ENCODE assay signal across 1 cellular context in genomic region chr3:47781685-47782537, GRCh38.
TF ChIP-seq lines count a peak whose summit lies in the region.

TSS of gene SMARCC1 (minus strand) at chr3:47781893. CDS start at chr3:47781797, 96 bp downstream.

TF ChIP-seq in K562, 482 proteins besides CTCF, POLR2A, EP300 and RAD21 (continued from another document and continues in another):
- peak; percentile 89 for TF ChIP-seq VEZF1 (CRISPR knock-in tag; IDR thresholded peaks at IDR 0.05)
- peak; percentile 22 to 55 for TF ChIP-seq AFF1 (IDR thresholded peaks at IDR 0.05; ENCODE audit: low read depth in 1 of 2, partially characterized antibody in 2 of 2)
- 0 out of 2 replicates have a peak, but pooled peaks have one; percentile 59 for TF ChIP-seq HINFP (tag; conservative IDR thresholded peaks at IDR 0.05; ENCODE audit: low read depth)
- peak; percentile 69; the same call in 1 of the 2 replicates for TF ChIP-seq ZBTB1 (CRISPR knock-in tag; IDR thresholded peaks at IDR 0.05; ENCODE audit: borderline replicate concordance, low read depth)
- TF ChIP-seq ZFPM2 (CRISPR knock-in tag; IDR thresholded peaks at IDR 0.05), result 0 out of 2 replicates have a peak, but pooled peaks have one; percentile 71
- TF ChIP-seq ARID3A (IDR thresholded peaks at IDR 0.05; ENCODE audit: borderline replicate concordance, low read depth, low read length), result no peak
- TF ChIP-seq ELF1 (tag; IDR thresholded peaks at IDR 0.05), result peak; percentile 90
- no peak for TF ChIP-seq ZNF785 (CRISPR knock-in tag; IDR thresholded peaks at IDR 0.05)
- no peak for TF ChIP-seq ZNF197 (CRISPR knock-in tag; IDR thresholded peaks at IDR 0.05; ENCODE audit: low read depth)
- no peak for TF ChIP-seq TFAM (CRISPR knock-in tag; conservative IDR thresholded peaks at IDR 0.05)
- TF ChIP-seq CBFB (CRISPR knock-in tag; IDR thresholded peaks at IDR 0.05), result peak; percentile 88; the same call in 1 of the 2 replicates
- TF ChIP-seq CAMTA2 (CRISPR knock-in tag; conservative IDR thresholded peaks at IDR 0.05), result 0 out of 2 replicates have a peak, but pooled peaks have one; percentile 6
- TF ChIP-seq BRF1 (IDR thresholded peaks at IDR 0.05; ENCODE audit: borderline replicate concordance, extremely low read depth, insufficient read length), result no peak
- TF ChIP-seq CHCHD3 (CRISPR knock-in tag; IDR thresholded peaks at IDR 0.05), result no peak
- no peak for TF ChIP-seq CHD4 (IDR thresholded peaks at IDR 0.05; ENCODE audit: insufficient read depth, insufficient replicate concordance, low read depth, low read length, poor library complexity, severe bottlenecking)
- TF ChIP-seq ZNF224 (CRISPR knock-in tag; IDR thresholded peaks at IDR 0.05), result no peak
- peak; percentile 43; the same call in 1 of the 2 replicates for TF ChIP-seq ZBTB7A (IDR thresholded peaks at IDR 0.05; ENCODE audit: borderline replicate concordance, control insufficient read depth, low read depth, low read length)
- no peak for TF ChIP-seq MYBL2 (IDR thresholded peaks at IDR 0.05; ENCODE audit: low read depth)
- TF ChIP-seq MYBL2 (CRISPR knock-in tag; IDR thresholded peaks at IDR 0.05; ENCODE audit: borderline replicate concordance), result no peak
- TF ChIP-seq DEAF1 (CRISPR knock-in tag; IDR thresholded peaks at IDR 0.05), result no peak
- TF ChIP-seq OTX1 (CRISPR knock-in tag; IDR thresholded peaks at IDR 0.05), result no peak
- TF ChIP-seq TEAD4 (IDR thresholded peaks at IDR 0.05; ENCODE audit: low read length), result peak; percentile 10; the same call in 1 of the 2 replicates
- no peak for TF ChIP-seq TEAD4 (CRISPR knock-in tag; IDR thresholded peaks at IDR 0.05; ENCODE audit: borderline replicate concordance)
- TF ChIP-seq ZBTB2 (IDR thresholded peaks at IDR 0.05), result peak; percentile 97
- TF ChIP-seq ZNF175 (CRISPR knock-in tag; IDR thresholded peaks at IDR 0.05; ENCODE audit: low read depth), result no peak
- TF ChIP-seq FOXP1 (CRISPR knock-in tag; IDR thresholded peaks at IDR 0.05), result no peak
- TF ChIP-seq GTF3C2 (IDR thresholded peaks at IDR 0.05; ENCODE audit: borderline replicate concordance, extremely low read depth, insufficient read length), result no peak
- TF ChIP-seq ETV6 (IDR thresholded peaks at IDR 0.05; ENCODE audit: borderline replicate concordance in 1 of 2, low read depth in 2 of 2, low read length in 1 of 2), result 0 out of 4 replicates have a peak, but pooled peaks of 1 of the 2 experiments have one; percentile 52
- TF ChIP-seq ETV6 (CRISPR knock-in tag; IDR thresholded peaks at IDR 0.05; ENCODE audit: borderline replicate concordance), result peak; percentile 31; the same call in 1 of the 2 replicates
- TF ChIP-seq EP400 (IDR thresholded peaks at IDR 0.05), result peak; percentile 80
- no peak for TF ChIP-seq STAT5B (CRISPR knock-in tag; IDR thresholded peaks at IDR 0.05)
- TF ChIP-seq PRPF4 (IDR thresholded peaks at IDR 0.05; ENCODE audit: insufficient read depth, low read depth, low read length, poor library complexity, severe bottlenecking), result no peak
- TF ChIP-seq ZNF3 (CRISPR knock-in tag; IDR thresholded peaks at IDR 0.05), result no peak
- TF ChIP-seq LARP7 (IDR thresholded peaks at IDR 0.05), result no peak
- peak; percentile 84 for TF ChIP-seq ZBED1 (IDR thresholded peaks at IDR 0.05)
- TF ChIP-seq MTF1 (CRISPR knock-in tag; IDR thresholded peaks at IDR 0.05; ENCODE audit: borderline replicate concordance), result no peak
- no peak for TF ChIP-seq ZNF165 (CRISPR knock-in tag; IDR thresholded peaks at IDR 0.05; ENCODE audit: borderline replicate concordance)
- no peak for TF ChIP-seq PHB2 (IDR thresholded peaks at IDR 0.05; ENCODE audit: low read depth)
- TF ChIP-seq SMAD3 (CRISPR knock-in tag; conservative IDR thresholded peaks at IDR 0.05), result no peak
- no peak for TF ChIP-seq ZSCAN29 (IDR thresholded peaks at IDR 0.05)
- peak; percentile 27; the same call in 1 of the 2 replicates for TF ChIP-seq TCF7 (IDR thresholded peaks at IDR 0.05; ENCODE audit: borderline replicate concordance)
- TF ChIP-seq FOXJ3 (CRISPR knock-in tag; IDR thresholded peaks at IDR 0.05), result no peak
- peak; percentile 78 for TF ChIP-seq FIP1L1 (IDR thresholded peaks at IDR 0.05; ENCODE audit: low read depth, low read length, poor library complexity, severe bottlenecking)
- peak; percentile 98 for TF ChIP-seq POLR2G (IDR thresholded peaks at IDR 0.05; ENCODE audit: low read depth, low read length)
- peak; percentile 93 for TF ChIP-seq KDM5B (IDR thresholded peaks at IDR 0.05; ENCODE audit: insufficient replicate concordance, low read depth, low read length)
- TF ChIP-seq RFX5 (IDR thresholded peaks at IDR 0.05; ENCODE audit: low read depth, low read length), result no peak
- TF ChIP-seq KLF13 (tag; IDR thresholded peaks at IDR 0.05; ENCODE audit: borderline replicate concordance, low read depth), result no peak
- TF ChIP-seq ZSCAN32 (CRISPR knock-in tag; IDR thresholded peaks at IDR 0.05), result 0 out of 2 replicates have a peak, but pooled peaks have one; percentile 11
- TF ChIP-seq RB1 (IDR thresholded peaks at IDR 0.05; ENCODE audit: low read depth), result peak; percentile 90
- no peak for TF ChIP-seq ZNF324 (CRISPR knock-in tag; IDR thresholded peaks at IDR 0.05)
- peak; percentile 15; the same call in 1 of the 2 replicates for TF ChIP-seq ZBTB34 (CRISPR knock-in tag; IDR thresholded peaks at IDR 0.05)
